Comparison of ENCODE assay signal across 1 cellular context in the genomic region with DNA sequence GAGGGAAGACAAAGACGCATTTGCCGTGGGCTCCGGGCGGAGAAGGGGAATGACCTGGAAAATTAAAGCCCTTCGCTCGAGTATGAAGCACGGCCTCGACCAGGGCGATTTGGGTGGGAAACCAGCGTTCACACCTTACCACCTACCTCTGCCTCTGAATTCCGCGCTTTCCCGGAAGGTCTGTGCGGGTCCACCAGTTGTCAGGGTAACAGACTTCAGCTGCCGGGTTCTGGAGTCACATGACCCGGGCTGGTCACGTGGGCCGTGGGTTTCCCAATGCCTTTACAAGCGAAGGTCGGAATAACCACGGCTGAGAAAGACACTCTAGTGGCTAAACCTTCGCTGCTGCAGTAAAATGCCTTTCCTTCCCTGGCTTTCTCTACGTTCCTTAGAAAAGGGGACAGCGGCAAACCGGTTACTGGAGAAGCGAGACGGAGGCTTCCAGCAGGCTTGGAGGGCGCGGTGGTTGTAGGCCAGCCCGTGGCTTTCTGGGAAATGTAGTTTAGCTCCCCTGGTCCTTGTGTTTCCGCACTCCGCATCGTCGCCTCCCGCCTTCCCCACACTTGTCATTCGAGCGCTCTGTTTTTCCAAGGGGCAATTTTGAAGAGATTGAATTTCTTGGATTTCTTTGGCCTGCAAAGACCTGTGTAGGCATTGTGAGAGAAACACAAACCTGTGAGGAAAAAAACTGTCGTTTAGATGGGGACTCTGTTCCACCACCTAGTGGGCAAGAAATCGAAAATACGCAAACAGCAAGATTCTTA.
TF ChIP-seq lines count a peak whose summit lies in the region.

TSS of gene CEP162 (minus strand) at position 210 of the 764 bp plus-strand sequence. CDS start 1,250 bp downstream, outside the sequence.

TF ChIP-seq in HepG2, 621 proteins besides CTCF, POLR2A, EP300 and RAD21 (continued from another document):
- TF ChIP-seq MXD1 (CRISPR knock-in tag; IDR thresholded peaks at IDR 0.05) = no peak; the same call in 1 of the 2 replicates
- TF ChIP-seq ZNF703 (CRISPR knock-in tag; IDR thresholded peaks at IDR 0.05; ENCODE audit: borderline replicate concordance) = no peak
- no peak for TF ChIP-seq ZNF34 (CRISPR knock-in tag; IDR thresholded peaks at IDR 0.05; ENCODE audit: borderline replicate concordance)
- TF ChIP-seq, protein P1, sequence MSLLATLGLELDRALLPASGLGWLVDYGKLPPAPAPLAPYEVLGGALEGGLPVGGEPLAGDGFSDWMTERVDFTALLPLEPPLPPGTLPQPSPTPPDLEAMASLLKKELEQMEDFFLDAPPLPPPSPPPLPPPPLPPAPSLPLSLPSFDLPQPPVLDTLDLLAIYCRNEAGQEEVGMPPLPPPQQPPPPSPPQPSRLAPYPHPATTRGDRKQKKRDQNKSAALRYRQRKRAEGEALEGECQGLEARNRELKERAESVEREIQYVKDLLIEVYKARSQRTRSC (CRISPR knock-in tag; IDR thresholded peaks at IDR 0.05; ENCODE audit: low read depth) = no peak
- TF ChIP-seq ZEB1 (IDR thresholded peaks at IDR 0.05; ENCODE audit: insufficient replicate concordance, low read depth) = peak; percentile 57
- TF ChIP-seq, protein P2, sequence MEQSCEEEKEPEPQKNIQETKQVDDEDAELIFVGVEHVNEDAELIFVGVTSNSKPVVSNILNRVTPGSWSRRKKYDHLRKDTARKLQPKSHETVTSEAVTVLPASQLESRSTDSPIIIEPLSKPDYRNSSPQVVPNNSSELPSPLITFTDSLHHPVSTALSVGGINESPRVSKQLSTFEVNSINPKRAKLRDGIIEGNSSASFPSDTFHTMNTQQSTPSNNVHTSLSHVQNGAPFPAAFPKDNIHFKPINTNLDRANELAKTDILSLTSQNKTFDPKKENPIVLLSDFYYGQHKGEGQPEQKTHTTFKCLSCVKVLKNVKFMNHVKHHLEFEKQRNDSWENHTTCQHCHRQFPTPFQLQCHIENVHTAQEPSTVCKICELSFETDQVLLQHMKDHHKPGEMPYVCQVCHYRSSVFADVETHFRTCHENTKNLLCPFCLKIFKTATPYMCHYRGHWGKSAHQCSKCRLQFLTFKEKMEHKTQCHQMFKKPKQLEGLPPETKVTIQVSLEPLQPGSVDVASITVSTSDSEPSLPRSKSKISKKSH (CRISPR knock-in tag; IDR thresholded peaks at IDR 0.05; ENCODE audit: borderline replicate concordance) = peak; percentile 50; the same call in 1 of the 2 replicates
- TF ChIP-seq SIN3B (IDR thresholded peaks at IDR 0.05; ENCODE audit: low read length) = peak; percentile 78
- no peak for TF ChIP-seq MTERF4 (CRISPR knock-in tag; IDR thresholded peaks at IDR 0.05)
- no peak for TF ChIP-seq PRMT3 (CRISPR knock-in tag; IDR thresholded peaks at IDR 0.05; ENCODE audit: borderline replicate concordance, low read depth)
- peak; percentile 97 for TF ChIP-seq KAT8 (CRISPR knock-in tag; IDR thresholded peaks at IDR 0.05)
- peak; percentile 83 for TF ChIP-seq SALL1 (CRISPR knock-in tag; IDR thresholded peaks at IDR 0.05)
- TF ChIP-seq ZNF543 (CRISPR knock-in tag; IDR thresholded peaks at IDR 0.05) = no peak
- TF ChIP-seq TGIF2 (CRISPR knock-in tag; IDR thresholded peaks at IDR 0.05) = no peak
- TF ChIP-seq, protein P3, sequence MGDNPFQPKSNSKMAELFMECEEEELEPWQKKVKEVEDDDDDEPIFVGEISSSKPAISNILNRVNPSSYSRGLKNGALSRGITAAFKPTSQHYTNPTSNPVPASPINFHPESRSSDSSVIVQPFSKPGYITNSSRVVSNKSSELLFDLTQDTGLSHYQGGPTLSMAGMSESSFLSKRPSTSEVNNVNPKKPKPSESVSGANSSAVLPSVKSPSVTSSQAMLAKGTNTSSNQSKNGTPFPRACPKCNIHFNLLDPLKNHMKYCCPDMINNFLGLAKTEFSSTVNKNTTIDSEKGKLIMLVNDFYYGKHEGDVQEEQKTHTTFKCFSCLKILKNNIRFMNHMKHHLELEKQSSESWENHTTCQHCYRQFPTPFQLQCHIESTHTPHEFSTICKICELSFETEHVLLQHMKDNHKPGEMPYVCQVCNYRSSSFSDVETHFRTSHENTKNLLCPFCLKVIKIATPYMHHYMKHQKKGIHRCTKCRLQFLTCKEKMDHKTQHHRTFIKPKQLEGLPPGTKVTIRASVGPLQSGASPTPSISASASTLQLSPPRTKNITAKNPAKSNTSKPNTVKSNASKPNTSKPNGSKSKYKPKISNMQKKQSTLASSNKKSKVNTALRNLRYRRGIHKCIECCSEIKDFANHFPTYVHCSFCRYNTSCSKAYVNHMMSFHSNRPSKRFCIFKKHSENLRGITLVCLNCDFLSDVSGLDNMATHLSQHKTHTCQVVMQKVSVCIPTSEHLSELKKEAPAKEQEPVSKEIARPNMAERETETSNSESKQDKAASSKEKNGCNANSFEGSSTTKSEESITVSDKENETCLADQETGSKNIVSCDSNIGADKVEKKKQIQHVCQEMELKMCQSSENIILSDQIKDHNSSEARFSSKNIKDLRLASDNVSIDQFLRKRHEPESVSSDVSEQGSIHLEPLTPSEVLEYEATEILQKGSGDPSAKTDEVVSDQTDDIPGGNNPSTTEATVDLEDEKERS (CRISPR knock-in tag; IDR thresholded peaks at IDR 0.05) = no peak
- TF ChIP-seq FIP1L1 (IDR thresholded peaks at IDR 0.05; ENCODE audit: borderline replicate concordance, insufficient read depth, low read depth, low read length) = no peak
- no peak for TF ChIP-seq MEF2D (CRISPR knock-in tag; IDR thresholded peaks at IDR 0.05)
